Comparison of ENCODE assay signal across 15 cellular contexts in genomic region chr13:29436291-29436690, GRCh38.
DNase-seq lines count a peak whose midpoint lies in the region; ATAC-seq, FAIRE-seq and TF ChIP-seq lines count a peak whose summit lies in the region.
"Had no signal": no experiment of that assay in that cellular context is flagged by ENCODE, and none has a peak within 500 bp of the region (broad histone marks: within the 10 kb centered on the region; RNA-seq: fewer than 3 reads in every experiment).

No MANE protein-coding gene starts in this region.

- FAIRE-seq in H54 (lab: Jason Lieb, UNC), result no peak

- peak; percentile 52 for DNase-seq in AG04449 (ENCODE audit: low read depth, low spot score)
- peak; percentile 91 for DNase-seq in M059J (ENCODE audit: low read depth)
- peak; percentile 53 for DNase-seq in epithelial cell of prostate (ENCODE audit: low read depth, low spot score)
- no peak for DNase-seq in NCI-H748 treated with DMSO at 0.1 percent for 48 hours (lab: John Stamatoyannopoulos, UW)
- DNase-seq in H54 (ENCODE audit: insufficient read length, low spot score), result no peak
- no peak for DNase-seq in activated gamma-delta T cell treated with Interleukin-2 at 50 U/mL for 16 hours
- DNase-seq in sciatic nerve (ENCODE audit: low spot score), result no peak
- DNase-seq: activated CD4-positive, CD25-positive, alpha-beta regulatory T cell treated with anti-CD3 and anti-CD28 coated beads, Interleukin-2, amount 50 U/mL, for 72 hours; activated T-cell treated with anti-CD3 and anti-CD28 coated beads, Interleukin-2, amount 50 U/mL, for 4 hours; MV-4-11; NCI-H510A treated with DMSO at 0.1 percent for 48 hours; testis had no signal

- H3K4me1 ChIP-seq in muscle layer of duodenum (ENCODE audit: control insufficient read depth in 1 of 2, insufficient read depth in 2 of 2, low read length in 2 of 2), result peaks cover 6 to 28% of the 10 kb centered on the region in 2 donors
- H3K4me1 ChIP-seq: parathyroid adenoma, testis had no signal

- H3K27ac ChIP-seq in epithelial cell of prostate, result no peak overlapping the region
- H3K27ac ChIP-seq in muscle layer of duodenum (ENCODE audit: low read length), result peak overlapping the region; percentile 72
- H3K27ac ChIP-seq: HL-60, parathyroid adenoma, testis had no signal

- no peaks in the 10 kb centered on the region for H3K36me3 ChIP-seq in muscle layer of duodenum (ENCODE audit: control insufficient read depth in 1 of 2, insufficient read depth in 2 of 2, low read length in 2 of 2)

- H3K9me3 ChIP-seq in muscle layer of duodenum (ENCODE audit: control insufficient read depth in 1 of 2, low read length in 2 of 2), result no peaks in the 10 kb centered on the region
- H3K9me3 ChIP-seq: testis had no signal

- TF ChIP-seq CTCF in AG04449 (IDR thresholded peaks at IDR 0.05; ENCODE audit: insufficient read depth, low read length, missing control alignments), result no peak

- POLR2A ChIA-PET in AG04449 (lab: Yijun Ruan, JAX), result no interaction called here

- H3K4me3 ChIP-seq in AG04449 (ENCODE audit: low read depth, low read length) (no peak overlapping the region), muscle layer of duodenum (ENCODE audit: low read depth in 1 of 2, low read length in 2 of 2) (no peak overlapping the region)
- H3K4me3 ChIP-seq: testis had no signal

- no peak for TF ChIP-seq POLR2A in H54 (IDR thresholded peaks at IDR 0.05; ENCODE audit: low read depth, low read length)

- CTCF ChIA-PET in AG04449 (lab: Yijun Ruan, JAX), result interaction anchor here (0.9 to 2.5 kb wide), 2 partner anchors 36 to 37 kb away, joined by 3 to 9 read pairs; no protein-coding TSS in a partner anchor

- intact Hi-C loops in sciatic nerve (cut with DNase I), result no loop called here

- H3K27me3 ChIP-seq in muscle layer of duodenum (ENCODE audit: low read depth, low read length), result no peaks in the 10 kb centered on the region
- H3K27me3 ChIP-seq: testis had no signal

- no peak for ATAC-seq in sciatic nerve
- ATAC-seq: activated T-cell treated with anti-CD3 and anti-CD28 coated beads, Interleukin-2, amount 50 U/mL, for 4 hours had no signal

Comparison
In these comparisons a context has a peak if more than half of its experiments do, and no peak if none do; other contexts are left out.
1. DNase-seq: peak in AG04449 (single experiment), M059J (single experiment) and epithelial cell of prostate (single experiment); none in NCI-H748 treated with DMSO at 0.1 percent for 48 hours (single experiment), H54 (single experiment), activated gamma-delta T cell treated with Interleukin-2 at 50 U/mL for 16 hours (single experiment) and sciatic nerve (single experiment).